In the genomic region with DNA sequence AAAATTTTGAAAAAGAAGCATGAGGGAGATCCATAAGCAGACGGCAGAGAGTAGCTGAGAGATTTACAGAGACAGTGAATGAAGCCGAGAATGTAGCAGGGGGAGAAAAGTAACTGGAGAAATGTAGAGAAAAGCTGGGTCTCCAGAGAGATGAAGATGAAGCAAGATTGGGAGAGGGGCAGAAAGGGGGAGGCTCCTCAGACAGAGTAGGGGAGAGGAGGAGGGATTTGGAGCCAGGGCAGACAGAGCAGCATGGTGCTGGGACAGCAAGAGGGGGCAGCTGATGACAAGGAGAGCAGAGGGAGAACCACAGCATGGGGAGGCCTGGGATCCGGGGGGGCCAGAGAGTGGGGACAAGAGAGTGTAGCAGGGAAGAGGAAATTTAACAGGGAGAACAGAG, we compare ENCODE assay signal across 9 cellular contexts. TPM values are rescaled to one million over a fixed set of nuclear protein-coding genes. Genes with fewer than 3 reads are reported as not detected.
DNase-seq lines count a peak whose midpoint lies in the region; ATAC-seq and TF ChIP-seq lines count a peak whose summit lies in the region.
"Had no signal": no experiment of that assay in that cellular context is flagged by ENCODE, and none has a peak within 500 bp of the region (broad histone marks: within the 10 kb centered on the region; RNA-seq: fewer than 3 reads in every experiment).

No MANE protein-coding gene starts in this region.

- H3K79me2 ChIP-seq in GM23248 (ENCODE audit: insufficient read depth) = peaks cover 9% of the 10 kb centered on the region; the same call in 1 of the 2 replicates

- peak overlapping the region; percentile 91 for H2AFZ ChIP-seq in GM23248

- DNase-seq in GM23248 (peak; percentile 43), retinal pigment epithelial cell (ENCODE audit: low read depth) (no peak), mesenteric fat pad (ENCODE audit: low spot score) (no peak), NCI-H2107 (lab: John Stamatoyannopoulos, UW) (no peak), GM19238 (ENCODE audit: insufficient read length, low spot score) (no peak), NCI-H524 treated with DMSO at 0.1 percent for 48 hours (lab: John Stamatoyannopoulos, UW) (no peak)
- DNase-seq: activated CD8-positive, alpha-beta memory T cell treated with anti-CD3 and anti-CD28 coated beads, Interleukin-2, amount 50 U/mL, for 48 hours had no signal

- H3K9me3 ChIP-seq in GM23248 (ENCODE audit: low read depth) (no peaks in the 10 kb centered on the region), gastroesophageal sphincter (peaks cover 0 to 35% (median 0%) of the 10 kb centered on the region in 3 donors)

- H3K4me3 ChIP-seq in GM23248 (peak overlapping the region; percentile 89), gastroesophageal sphincter (peak overlapping the region; percentile 59 to 74), retinal pigment epithelial cell (ENCODE audit: low read length) (peak overlapping the region; percentile 95)

- no peaks in the 10 kb centered on the region for H3F3A ChIP-seq in GM23248 (ENCODE audit: insufficient read depth)

- 0% methylated on average over 2 to 3 of the region's 3 CpGs for WGBS in GM23248 (ENCODE audit: low coverage in 1 of 2, low lambda C conversion rate in 2 of 2, missing lambda C conversion rate in 2 of 2), 2 experiments
- 0 to 3% methylated on average over 3 of the region's 3 CpGs for WGBS in gastroesophageal sphincter (ENCODE audit: low coverage in 1 of 2), 2 donors

- TF ChIP-seq POLR2A in gastroesophageal sphincter (IDR thresholded peaks at IDR 0.05) = no peak

- no peaks in the 10 kb centered on the region for H3K36me3 ChIP-seq in GM23248 (ENCODE audit: low read depth)
- peaks cover 0 to 6% of the 10 kb centered on the region in 2 donors for H3K36me3 ChIP-seq in gastroesophageal sphincter

- TF ChIP-seq CTCF in gastroesophageal sphincter (IDR thresholded peaks at IDR 0.05) (no peak), retinal pigment epithelial cell (conservative IDR thresholded peaks at IDR 0.05; ENCODE audit: low read depth, low read length) (no peak)

- peak; percentile 54 for ATAC-seq in SK-N-SH treated with all-trans-retinoic acid at 6 μM for 48 hours
- no peak for ATAC-seq in gastroesophageal sphincter

- in situ Hi-C loops in GM23248 (cut with MboI) = no loop called here

- no peak for TF ChIP-seq EP300 in gastroesophageal sphincter (IDR thresholded peaks at IDR 0.05)

- no peaks in the 10 kb centered on the region for H3K9me2 ChIP-seq in GM23248 (ENCODE audit: insufficient read depth)

- H3K27ac ChIP-seq in GM23248 (peak overlapping the region; percentile 79), gastroesophageal sphincter (peak overlapping the region in 2 of 4 donors; percentile 81 to 84)

- H4K20me1 ChIP-seq in GM23248 (ENCODE audit: insufficient read depth) = no peaks in the 10 kb centered on the region

- H3K9ac ChIP-seq in GM23248 = peak overlapping the region; percentile 96

- H3K4me2 ChIP-seq in GM23248 (ENCODE audit: unreplicated experiment) = peak overlapping the region; percentile 83

- H3K27me3 ChIP-seq in GM23248 (replicated peaks; ENCODE audit: insufficient read depth) = no peaks in the 10 kb centered on the region
- H3K27me3 ChIP-seq in gastroesophageal sphincter = no peaks in the 10 kb centered on the region

- H3K4me1 ChIP-seq in GM23248 (ENCODE audit: insufficient read depth) = no peaks in the 10 kb centered on the region
- peaks cover 0 to 15% (median 5%) of the 10 kb centered on the region in 3 donors for H3K4me1 ChIP-seq in gastroesophageal sphincter

TF ChIP-seq in SK-N-SH treated with all-trans-retinoic acid at 6 μM for 48 hours, 23 proteins besides CTCF, POLR2A, EP300 and RAD21 (continues in another document):
- TF ChIP-seq ZNF8 (CRISPR knock-in tag; IDR thresholded peaks at IDR 0.05) (no peak), RARB (CRISPR knock-in tag; IDR thresholded peaks at IDR 0.05) (no peak), ZNF70 (CRISPR knock-in tag; IDR thresholded peaks at IDR 0.05) (no peak), ZC3H10 (CRISPR knock-in tag; IDR thresholded peaks at IDR 0.05) (no peak), PPARA (CRISPR knock-in tag; IDR thresholded peaks at IDR 0.05; ENCODE audit: borderline replicate concordance) (no peak), ISL1 (CRISPR knock-in tag; IDR thresholded peaks at IDR 0.05) (no peak), ZNF565 (CRISPR knock-in tag; conservative IDR thresholded peaks at IDR 0.05; ENCODE audit: low read depth) (no peak), CSDC2 (CRISPR knock-in tag; IDR thresholded peaks at IDR 0.05) (no peak)
- TF ChIP-seq, protein P1, sequence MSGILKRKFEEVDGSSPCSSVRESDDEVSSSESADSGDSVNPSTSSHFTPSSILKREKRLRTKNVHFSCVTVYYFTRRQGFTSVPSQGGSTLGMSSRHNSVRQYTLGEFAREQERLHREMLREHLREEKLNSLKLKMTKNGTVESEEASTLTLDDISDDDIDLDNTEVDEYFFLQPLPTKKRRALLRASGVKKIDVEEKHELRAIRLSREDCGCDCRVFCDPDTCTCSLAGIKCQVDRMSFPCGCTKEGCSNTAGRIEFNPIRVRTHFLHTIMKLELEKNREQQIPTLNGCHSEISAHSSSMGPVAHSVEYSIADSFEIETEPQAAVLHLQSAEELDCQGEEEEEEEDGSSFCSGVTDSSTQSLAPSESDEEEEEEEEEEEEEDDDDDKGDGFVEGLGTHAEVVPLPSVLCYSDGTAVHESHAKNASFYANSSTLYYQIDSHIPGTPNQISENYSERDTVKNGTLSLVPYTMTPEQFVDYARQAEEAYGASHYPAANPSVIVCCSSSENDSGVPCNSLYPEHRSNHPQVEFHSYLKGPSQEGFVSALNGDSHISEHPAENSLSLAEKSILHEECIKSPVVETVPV (CRISPR knock-in tag; IDR thresholded peaks at IDR 0.05) = no peak
- TF ChIP-seq, protein P2, sequence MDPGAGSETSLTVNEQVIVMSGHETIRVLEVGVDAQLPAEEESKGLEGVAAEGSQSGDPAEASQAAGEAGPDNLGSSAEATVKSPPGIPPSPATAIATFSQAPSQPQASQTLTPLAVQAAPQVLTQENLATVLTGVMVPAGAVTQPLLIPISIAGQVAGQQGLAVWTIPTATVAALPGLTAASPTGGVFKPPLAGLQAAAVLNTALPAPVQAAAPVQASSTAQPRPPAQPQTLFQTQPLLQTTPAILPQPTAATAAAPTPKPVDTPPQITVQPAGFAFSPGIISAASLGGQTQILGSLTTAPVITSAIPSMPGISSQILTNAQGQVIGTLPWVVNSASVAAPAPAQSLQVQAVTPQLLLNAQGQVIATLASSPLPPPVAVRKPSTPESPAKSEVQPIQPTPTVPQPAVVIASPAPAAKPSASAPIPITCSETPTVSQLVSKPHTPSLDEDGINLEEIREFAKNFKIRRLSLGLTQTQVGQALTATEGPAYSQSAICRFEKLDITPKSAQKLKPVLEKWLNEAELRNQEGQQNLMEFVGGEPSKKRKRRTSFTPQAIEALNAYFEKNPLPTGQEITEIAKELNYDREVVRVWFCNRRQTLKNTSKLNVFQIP (CRISPR knock-in tag; IDR thresholded peaks at IDR 0.05; ENCODE audit: borderline replicate concordance, low read depth) = no peak
- TF ChIP-seq, protein P3, sequence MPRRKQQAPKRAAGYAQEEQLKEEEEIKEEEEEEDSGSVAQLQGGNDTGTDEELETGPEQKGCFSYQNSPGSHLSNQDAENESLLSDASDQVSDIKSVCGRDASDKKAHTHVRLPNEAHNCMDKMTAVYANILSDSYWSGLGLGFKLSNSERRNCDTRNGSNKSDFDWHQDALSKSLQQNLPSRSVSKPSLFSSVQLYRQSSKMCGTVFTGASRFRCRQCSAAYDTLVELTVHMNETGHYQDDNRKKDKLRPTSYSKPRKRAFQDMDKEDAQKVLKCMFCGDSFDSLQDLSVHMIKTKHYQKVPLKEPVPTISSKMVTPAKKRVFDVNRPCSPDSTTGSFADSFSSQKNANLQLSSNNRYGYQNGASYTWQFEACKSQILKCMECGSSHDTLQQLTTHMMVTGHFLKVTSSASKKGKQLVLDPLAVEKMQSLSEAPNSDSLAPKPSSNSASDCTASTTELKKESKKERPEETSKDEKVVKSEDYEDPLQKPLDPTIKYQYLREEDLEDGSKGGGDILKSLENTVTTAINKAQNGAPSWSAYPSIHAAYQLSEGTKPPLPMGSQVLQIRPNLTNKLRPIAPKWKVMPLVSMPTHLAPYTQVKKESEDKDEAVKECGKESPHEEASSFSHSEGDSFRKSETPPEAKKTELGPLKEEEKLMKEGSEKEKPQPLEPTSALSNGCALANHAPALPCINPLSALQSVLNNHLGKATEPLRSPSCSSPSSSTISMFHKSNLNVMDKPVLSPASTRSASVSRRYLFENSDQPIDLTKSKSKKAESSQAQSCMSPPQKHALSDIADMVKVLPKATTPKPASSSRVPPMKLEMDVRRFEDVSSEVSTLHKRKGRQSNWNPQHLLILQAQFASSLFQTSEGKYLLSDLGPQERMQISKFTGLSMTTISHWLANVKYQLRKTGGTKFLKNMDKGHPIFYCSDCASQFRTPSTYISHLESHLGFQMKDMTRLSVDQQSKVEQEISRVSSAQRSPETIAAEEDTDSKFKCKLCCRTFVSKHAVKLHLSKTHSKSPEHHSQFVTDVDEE (CRISPR knock-in tag; IDR thresholded peaks at IDR 0.05) = no peak

RNA-seq across cellular contexts. Expression of a gene that starts 0.9 kb away (rescaled TPM):
- 2.8 and 3.5 TPM in 2 replicates for total RNA-seq in GM23248 (2014; rRNA removed; shearing (Covaris generic))
- polyA plus RNA-seq in GM23248 (2016; fragmentation: Nextera tagmentation; extraction: Ambion mirVana) = 3.9 and 6.0 TPM in 2 replicates
- total RNA-seq in gastroesophageal sphincter (1 to 10 TPM; 1.7 to 4.7 (median 2.9) TPM), mesenteric fat pad (1.1 TPM)

RNA-seq across cellular contexts. Expression of a gene that starts 32.7 kb away (rescaled TPM):
- 22.0 and 34.8 TPM in 2 replicates for total RNA-seq in GM23248 (2014; rRNA removed; shearing (Covaris generic))
- polyA plus RNA-seq in GM23248 (2016; fragmentation: Nextera tagmentation; extraction: Ambion mirVana) = 30.7 and 32.5 TPM in 2 replicates
- total RNA-seq in gastroesophageal sphincter = 10 to 100 TPM; 16.0 to 29.5 (median 27.6) TPM
- total RNA-seq in mesenteric fat pad = 13.6 TPM

RNA-seq across cellular contexts. Expression of a gene that starts 40.0 kb away (rescaled TPM):
- total RNA-seq in GM23248 (2014; rRNA removed; shearing (Covaris generic)) = 3.8 and 5.3 TPM in 2 replicates
- 6.6 and 7.3 TPM in 2 replicates for polyA plus RNA-seq in GM23248 (2016; fragmentation: Nextera tagmentation; extraction: Ambion mirVana)
- 10 to 100 TPM in 2 of 4 donors, 1 to 10 TPM in 2; 7.2 to 13.9 (median 9.3) TPM for total RNA-seq in gastroesophageal sphincter
- 10.1 TPM for total RNA-seq in mesenteric fat pad
